In genomic region chr19:51529301-51529700, GRCh38 we compare ENCODE assay signal across 16 cellular contexts. TPM values are rescaled to one million over a fixed set of nuclear protein-coding genes. Genes with fewer than 3 reads are reported as not detected.
DNase-seq lines count a peak whose midpoint lies in the region; ATAC-seq and TF ChIP-seq lines count a peak whose summit lies in the region.
"Had no signal": no experiment of that assay in that cellular context is flagged by ENCODE, and none has a peak within 500 bp of the region (broad histone marks: within the 10 kb centered on the region; RNA-seq: fewer than 3 reads in every experiment).

No MANE protein-coding gene starts in this region.

- H3K36me3 ChIP-seq in Caco-2 (ENCODE audit: control insufficient read depth, insufficient read depth, low read length) (no peaks in the 10 kb centered on the region), KOPT-K1 (ENCODE audit: insufficient read depth, low read length) (peaks cover 38% of the 10 kb centered on the region)

- H3K9me3 ChIP-seq in Caco-2 (no peaks in the 10 kb centered on the region), KOPT-K1 (ENCODE audit: insufficient read depth, low read length, poor library complexity, severe bottlenecking) (no peaks in the 10 kb centered on the region)

- BruUV-seq in Caco-2 (replicated peaks; lab: Mats Ljungman, UMichigan), result no TSS peak

- H3K4me1 Mint-ChIP-seq in Caco-2 (ENCODE audit: low read depth, unreplicated experiment), result no peaks in the 10 kb centered on the region
- peaks cover 56% of the 10 kb centered on the region for H3K4me1 Mint-ChIP-seq in memory B cell

- intact Hi-C loops in Caco-2 (cut with micrococcal nuclease; ENCODE audit: unreplicated experiment), result no loop called here

- H3K27ac Mint-ChIP-seq in Caco-2 (ENCODE audit: unreplicated experiment) (no peak overlapping the region), memory B cell (peak overlapping the region; percentile 51)
- H3K27ac Mint-ChIP-seq: CD4-positive, alpha-beta T cell had no signal

- ATAC-seq in memory B cell (ENCODE audit: low read depth), result no peak
- no peak for ATAC-seq in GM18907 (IDR thresholded peaks at IDR 0.05; ENCODE audit: unreplicated experiment)

- no peaks in the 10 kb centered on the region for H3K9me3 Mint-ChIP-seq in Caco-2 (ENCODE audit: unreplicated experiment)
- no peaks in the 10 kb centered on the region for H3K9me3 Mint-ChIP-seq in memory B cell
- H3K9me3 Mint-ChIP-seq: CD4-positive, alpha-beta T cell had no signal

- POLR2A ChIA-PET in Caco-2 (lab: Charles Lee), result no interaction called here

- H3K4me3 ChIP-seq in Caco-2 (ENCODE audit: low read depth, low read length), result no peak overlapping the region

- TF ChIP-seq CTCF in Caco-2 (IDR thresholded peaks at IDR 0.05; ENCODE audit: insufficient read depth in 1 of 2, low read depth in 1 of 2, low read length in 1 of 2, severe bottlenecking in 1 of 2, unreplicated experiment in 1 of 2), result no peak

- H3K27ac ChIP-seq in KOPT-K1 (ENCODE audit: low read depth, low read length, poor library complexity, severe bottlenecking), result peak overlapping the region; percentile 98
- H3K27ac ChIP-seq: C4-2B, HL-60 had no signal

- H3K27me3 Mint-ChIP-seq in Caco-2 (ENCODE audit: insufficient read depth, unreplicated experiment) (no peaks in the 10 kb centered on the region), memory B cell (no peaks in the 10 kb centered on the region)

- H3K27me3 ChIP-seq in Caco-2 (replicated peaks; ENCODE audit: control insufficient read depth, insufficient read depth, low read length), result no peaks in the 10 kb centered on the region

- H3K4me1 ChIP-seq in Caco-2, result peaks cover 18% of the 10 kb centered on the region

- no peak for DNase-seq in Caco-2
- DNase-seq in memory B cell (ENCODE audit: low spot score in 2 of 2), result no peak
- no peak for DNase-seq in NCI-H748 (lab: John Stamatoyannopoulos, UW; ENCODE audit: unreplicated experiment)
- no peak for DNase-seq in OCI-M2 (lab: John Stamatoyannopoulos, UW; ENCODE audit: unreplicated experiment)
- DNase-seq: ACHN; CD4-positive, alpha-beta T cell; DMS79 treated with DMSO at 0.1 percent for 48 hours; GF-D8; HCEC 1CT; KBM-7 had no signal

- H3K4me3 Mint-ChIP-seq in Caco-2 (ENCODE audit: unreplicated experiment) (peak overlapping the region; percentile 61), memory B cell (peak overlapping the region; percentile 91)
- H3K4me3 Mint-ChIP-seq: CD4-positive, alpha-beta T cell had no signal

- H3K36me3 Mint-ChIP-seq in Caco-2 (ENCODE audit: insufficient read depth, unreplicated experiment) (no peaks in the 10 kb centered on the region), memory B cell (peaks cover 6% of the 10 kb centered on the region)

- CTCF ChIA-PET in Caco-2 (lab: Charles Lee), result no interaction called here

RNA-seq across cellular contexts. Expression of gene SIGLEC6, which starts 2.2 kb away (rescaled TPM):
- 10.0 and 14.3 TPM in 2 replicates for total RNA-seq in Caco-2 (2022)
- total RNA-seq: H1, HT1080 had no signal

RNA-seq across cellular contexts. Expression of gene SIGLEC12, which starts 27.7 kb away (rescaled TPM):
- not detected in 2 replicates for total RNA-seq in Caco-2 (2022)
- total RNA-seq: CD4-positive, alpha-beta T cell; H1; HT1080 had no signal

RNA-seq across cellular contexts. Expression of gene ZNF175, which starts 41.8 kb away (rescaled TPM):
- 8.7 and 11.5 TPM in 2 replicates for total RNA-seq in Caco-2 (2022)

RNA-seq across cellular contexts. Expression of gene CEACAM18, which starts 51.0 kb away (rescaled TPM):
- 0.79 TPM in 1 of 2 replicates, not detected in the other for total RNA-seq in Caco-2 (2022)
- total RNA-seq: CD4-positive, alpha-beta T cell; H1; HT1080 had no signal
